1 cellular context compared by ENCODE assay signal in genomic region chr1:98884864-98885263, GRCh38.
TF ChIP-seq lines count a peak whose summit lies in the region.

No MANE protein-coding gene starts in this region.

TF ChIP-seq in SK-N-SH, 30 proteins besides CTCF, POLR2A, EP300 and RAD21 (continued from another document):
- TF ChIP-seq REST (IDR thresholded peaks at IDR 0.05; ENCODE audit: low read depth, low read length): no peak
- TF ChIP-seq MEF2A (IDR thresholded peaks at IDR 0.05; ENCODE audit: borderline replicate concordance, low read depth): no peak
- TF ChIP-seq USF1 (IDR thresholded peaks at IDR 0.05; ENCODE audit: borderline replicate concordance, low read depth): no peak
- TF ChIP-seq NRF1 (IDR thresholded peaks at IDR 0.05; ENCODE audit: low read depth, low read length): no peak
- TF ChIP-seq JUND (IDR thresholded peaks at IDR 0.05): no peak
- no peak for TF ChIP-seq SIN3A (IDR thresholded peaks at IDR 0.05; ENCODE audit: borderline replicate concordance, low read depth, low read length)
- TF ChIP-seq FOXM1 (IDR thresholded peaks at IDR 0.05; ENCODE audit: low read depth): no peak
- TF ChIP-seq TAF1 (IDR thresholded peaks at IDR 0.05; ENCODE audit: borderline replicate concordance, low read depth, low read length): no peak
- no peak for TF ChIP-seq MAX (IDR thresholded peaks at IDR 0.05; ENCODE audit: low read depth)
- no peak for TF ChIP-seq POLR2AphosphoS5 (IDR thresholded peaks at IDR 0.05; ENCODE audit: low read depth, low read length)
- no peak for TF ChIP-seq IRF3 (IDR thresholded peaks at IDR 0.05; ENCODE audit: low read depth, low read length)
- no peak for TF ChIP-seq RXRA (IDR thresholded peaks at IDR 0.05; ENCODE audit: borderline replicate concordance, low read depth)
- TF ChIP-seq TCF12 (IDR thresholded peaks at IDR 0.05): no peak
- no peak for TF ChIP-seq PBX3 (IDR thresholded peaks at IDR 0.05)
